ENCODE assay signal across 23 cellular contexts in genomic region chr2:28292491-28292890, GRCh38.
DNase-seq lines count a peak whose midpoint lies in the region; ATAC-seq and TF ChIP-seq lines count a peak whose summit lies in the region.
"Had no signal": no experiment of that assay in that cellular context is flagged by ENCODE, and none has a peak within 500 bp of the region (broad histone marks: within the 10 kb centered on the region; RNA-seq: fewer than 3 reads in every experiment).

No MANE protein-coding gene starts in this region.

- TF ChIP-seq CTCF in AG04450 (IDR thresholded peaks at IDR 0.05; ENCODE audit: low read depth, low read length) = no peak

- peaks cover 17% of the 10 kb centered on the region for H3K4me1 Mint-ChIP-seq in activated naive CD8-positive, alpha-beta T cell treated with anti-CD3 and anti-CD28 coated beads for 36 hours
- H3K4me1 Mint-ChIP-seq: H9; stimulated activated memory B cell treated with anti-CD40 and anti-IgM and Interleukin-4, amounts not matched to agents 10 μg/mL and 1 μg/mL and 100 μg/mL, for 72 hours had no signal

- no peak overlapping the region for H2BK120ac ChIP-seq in mesenchymal stem cell (ENCODE audit: low read depth, low read length)

- no peak overlapping the region for H3K27ac Mint-ChIP-seq in activated naive CD8-positive, alpha-beta T cell treated with anti-CD3 and anti-CD28 coated beads for 36 hours
- H3K27ac Mint-ChIP-seq: activated T-helper 1 cell treated with anti-CD3 and anti-CD28 coated beads, Interleukin-12 subunit alpha, Interleukin-12 subunit beta, Interleukin-2, Interleukin-4 antibody, amounts not matched to agents 30 ng/mL and 10 ng/mL and 1 ng/mL, durations not matched to agents 14 hours and 24 hours and 36 hours; H9; stimulated activated memory B cell treated with anti-CD40 and anti-IgM and Interleukin-4, amounts not matched to agents 10 μg/mL and 1 μg/mL and 100 μg/mL, for 72 hours had no signal

- peak overlapping the region in 1 of 2 experiments; percentile 58 for H3K14ac ChIP-seq in mesenchymal stem cell (ENCODE audit: low read length in 2 of 2)

- no peaks in the 10 kb centered on the region for H3K9me3 ChIP-seq in AG04450 (ENCODE audit: control insufficient read depth, insufficient read depth, low read length)
- no peaks in the 10 kb centered on the region for H3K9me3 ChIP-seq in mesenchymal stem cell (ENCODE audit: control insufficient read depth, low read length)
- H3K9me3 ChIP-seq: right atrium auricular region, tibial nerve had no signal

- H3K4me1 ChIP-seq in mesenchymal stem cell (ENCODE audit: control insufficient read depth, insufficient read depth, low read depth, low read length) = peaks cover 7% of the 10 kb centered on the region
- H3K4me1 ChIP-seq: right atrium auricular region, tibial nerve had no signal

- no peak for ATAC-seq in HG03159 (IDR thresholded peaks at IDR 0.05; ENCODE audit: unreplicated experiment)
- ATAC-seq: stimulated activated memory B cell treated with anti-CD40 and anti-IgM and Interleukin-4, amounts not matched to agents 10 μg/mL and 1 μg/mL and 100 μg/mL, for 72 hours had no signal

- H3K79me1 ChIP-seq in mesenchymal stem cell (replicated peaks; ENCODE audit: low read length, poor library complexity, severe bottlenecking) = no peaks in the 10 kb centered on the region

- 33% methylated on average over 1 of the region's 2 CpGs for WGBS in mesenchymal stem cell

- CTCF ChIA-PET in AG04450 (lab: Charles Lee) = no interaction called here

- peak overlapping the region in 1 of 2 experiments; percentile 63 for H3K4ac ChIP-seq in mesenchymal stem cell (ENCODE audit: low read depth in 1 of 2, low read length in 2 of 2)

- peaks cover 4% of the 10 kb centered on the region for H3K36me3 Mint-ChIP-seq in activated naive CD8-positive, alpha-beta T cell treated with anti-CD3 and anti-CD28 coated beads for 36 hours

- no peak overlapping the region for H2AK5ac ChIP-seq in mesenchymal stem cell (ENCODE audit: low read length, severe bottlenecking)

- H3K4me3 ChIP-seq in AG04450 (ENCODE audit: low read depth, low read length) (no peak overlapping the region), mesenchymal stem cell (ENCODE audit: insufficient read depth in 1 of 2, low read depth in 1 of 2, low read length in 2 of 2) (no peak overlapping the region)
- H3K4me3 ChIP-seq: cardiac muscle cell, dorsolateral prefrontal cortex, lung, right atrium auricular region, tibial nerve had no signal

- POLR2A ChIA-PET in AG04450 (lab: Yijun Ruan, JAX) = interaction anchor here (0.5 kb wide), 1 partner anchor 56 kb away, joined by 3 read pairs; no protein-coding TSS in a partner anchor

- no peak overlapping the region for H2BK15ac ChIP-seq in mesenchymal stem cell (ENCODE audit: low read depth, poor library complexity, severe bottlenecking)

- H2BK5ac ChIP-seq in mesenchymal stem cell (ENCODE audit: low read depth, low read length, poor library complexity, severe bottlenecking) = no peak overlapping the region

- peak overlapping the region in 1 of 2 experiments; percentile 37 for H3K18ac ChIP-seq in mesenchymal stem cell (ENCODE audit: low read depth in 1 of 2, low read length in 2 of 2)

- no peak overlapping the region for H3K23ac ChIP-seq in mesenchymal stem cell (ENCODE audit: low read length in 2 of 2)

- no peaks in the 10 kb centered on the region for H3K9me3 Mint-ChIP-seq in activated naive CD8-positive, alpha-beta T cell treated with anti-CD3 and anti-CD28 coated beads for 36 hours
- H3K9me3 Mint-ChIP-seq: activated T-helper 1 cell treated with anti-CD3 and anti-CD28 coated beads, Interleukin-12 subunit alpha, Interleukin-12 subunit beta, Interleukin-2, Interleukin-4 antibody, amounts not matched to agents 30 ng/mL and 10 ng/mL and 1 ng/mL, durations not matched to agents 14 hours and 24 hours and 36 hours; H9; stimulated activated memory B cell treated with anti-CD40 and anti-IgM and Interleukin-4, amounts not matched to agents 10 μg/mL and 1 μg/mL and 100 μg/mL, for 72 hours had no signal

- no peaks in the 10 kb centered on the region for H3K27me3 ChIP-seq in AG04450 (ENCODE audit: control insufficient read depth, insufficient read depth, low read length)
- no peaks in the 10 kb centered on the region for H3K27me3 ChIP-seq in mesenchymal stem cell (ENCODE audit: control insufficient read depth in 1 of 2, insufficient read depth in 1 of 2, low read length in 2 of 2)
- H3K27me3 ChIP-seq: cardiac muscle cell, dorsolateral prefrontal cortex, right atrium auricular region, tibial nerve had no signal

- no peaks in the 10 kb centered on the region for H3K36me3 ChIP-seq in mesenchymal stem cell (ENCODE audit: control insufficient read depth in 1 of 2, insufficient read depth in 2 of 2, low read depth in 1 of 2, low read length in 2 of 2)
- H3K36me3 ChIP-seq: cardiac muscle cell, right atrium auricular region had no signal

- H3K27me3 Mint-ChIP-seq in activated naive CD8-positive, alpha-beta T cell treated with anti-CD3 and anti-CD28 coated beads for 36 hours = no peaks in the 10 kb centered on the region
- H3K27me3 Mint-ChIP-seq: stimulated activated memory B cell treated with anti-CD40 and anti-IgM and Interleukin-4, amounts not matched to agents 10 μg/mL and 1 μg/mL and 100 μg/mL, for 72 hours had no signal

- H4K8ac ChIP-seq in mesenchymal stem cell (ENCODE audit: low read length) = peak overlapping the region; percentile 12

- DNase-seq in AG04450 (ENCODE audit: low read depth, low spot score) = no peak
- DNase-seq in EL = peak; percentile 63
- peak; percentile 11 for DNase-seq in activated naive CD8-positive, alpha-beta T cell treated with anti-CD3 and anti-CD28 coated beads for 36 hours
- DNase-seq in mesenchymal stem cell = peak; percentile 51
- DNase-seq in HuH-7.5 (ENCODE audit: low spot score) = no peak
- DNase-seq in putamen (ENCODE audit: low spot score) = no peak
- DNase-seq: AML-193, dorsolateral prefrontal cortex, H9, kidney, NCI-H1092, NCI-H2029, NCI-H345, occipital lobe, OCI-M1, SIG-M5 had no signal

- H3K4me2 ChIP-seq in mesenchymal stem cell (ENCODE audit: low read length, poor library complexity, severe bottlenecking) = no peak overlapping the region

- H3K27ac ChIP-seq in AG04450 (ENCODE audit: low read depth, low read length) = peak overlapping the region; percentile 34
- no peak overlapping the region for H3K27ac ChIP-seq in mesenchymal stem cell (ENCODE audit: low read length, poor library complexity, severe bottlenecking)
- H3K27ac ChIP-seq: cardiac muscle cell, dorsolateral prefrontal cortex, right atrium auricular region, tibial nerve had no signal

- H4K91ac ChIP-seq in mesenchymal stem cell (ENCODE audit: low read length) = no peak overlapping the region

- peak overlapping the region in 1 of 2 experiments; percentile 37 for H2BK12ac ChIP-seq in mesenchymal stem cell (ENCODE audit: low read length in 2 of 2)

- H2AFZ ChIP-seq in mesenchymal stem cell (ENCODE audit: low read depth, low read length) = no peak overlapping the region

- H3K9ac ChIP-seq in mesenchymal stem cell (ENCODE audit: low read length) = peak overlapping the region; percentile 57

- H3K4me3 Mint-ChIP-seq in activated naive CD8-positive, alpha-beta T cell treated with anti-CD3 and anti-CD28 coated beads for 36 hours = no peak overlapping the region
- H3K4me3 Mint-ChIP-seq: activated T-helper 1 cell treated with anti-CD3 and anti-CD28 coated beads, Interleukin-12 subunit alpha, Interleukin-12 subunit beta, Interleukin-2, Interleukin-4 antibody, amounts not matched to agents 30 ng/mL and 10 ng/mL and 1 ng/mL, durations not matched to agents 14 hours and 24 hours and 36 hours; H9; stimulated activated memory B cell treated with anti-CD40 and anti-IgM and Interleukin-4, amounts not matched to agents 10 μg/mL and 1 μg/mL and 100 μg/mL, for 72 hours had no signal

Comparison
In these comparisons a context has a peak if more than half of its experiments do, and no peak if none do; other contexts are left out.
1. DNase-seq: peak in EL (single experiment), activated naive CD8-positive, alpha-beta T cell treated with anti-CD3 and anti-CD28 coated beads for 36 hours (single experiment) and mesenchymal stem cell (single experiment); none in AG04450 (single experiment), HuH-7.5 (single experiment) and putamen (single experiment).